22 cellular contexts compared by ENCODE assay signal in the genomic region with DNA sequence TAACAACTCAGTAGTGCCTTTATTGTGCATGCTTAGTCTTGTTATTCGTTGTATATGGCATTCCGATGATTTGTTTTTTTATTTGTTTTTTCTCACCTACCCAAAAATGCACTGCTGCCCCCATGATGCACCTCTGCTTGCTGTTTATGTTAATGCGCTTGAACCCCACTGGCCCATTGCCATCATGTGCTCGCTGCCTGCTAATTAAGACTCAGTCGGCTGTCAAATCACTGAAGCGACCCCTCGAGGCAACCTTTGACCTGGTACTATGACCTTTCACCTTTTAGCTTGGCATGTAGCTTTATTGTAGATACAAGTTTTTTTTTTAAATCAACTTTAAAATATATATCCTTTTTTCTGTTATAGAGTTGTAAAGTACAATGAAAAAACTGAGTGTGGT.
DNase-seq lines count a peak whose midpoint lies in the region; ATAC-seq, FAIRE-seq and TF ChIP-seq lines count a peak whose summit lies in the region.
"Had no signal": no experiment of that assay in that cellular context is flagged by ENCODE, and none has a peak within 500 bp of the region (broad histone marks: within the 10 kb centered on the region; RNA-seq: fewer than 3 reads in every experiment).

No MANE protein-coding gene starts in this region.

- H3K4me3 ChIP-seq in CD8-positive, alpha-beta memory T cell (ENCODE audit: low read length) = no peak overlapping the region
- H3K4me3 ChIP-seq in K562 = no peak overlapping the region
- H3K4me3 ChIP-seq in rectal smooth muscle tissue (ENCODE audit: low read length) = no peak overlapping the region
- H3K4me3 ChIP-seq: adrenal gland, BLaER1, cardiac muscle cell, esophagus muscularis mucosa, pancreas, suprapubic skin had no signal

- no peak for TF ChIP-seq EP300 in K562 (IDR thresholded peaks at IDR 0.05; ENCODE audit: low read length)

- no peak for TF ChIP-seq POLR2A in K562 (conservative IDR thresholded peaks at IDR 0.05)

- H3K27ac Mint-ChIP-seq in activated CD4-positive, alpha-beta T cell treated with anti-CD3 and anti-CD28 coated beads, Interleukin-2, amount 10 ng/mL, durations not matched to agents 24 days and 14 days = peak overlapping the region; percentile 63
- H3K27ac Mint-ChIP-seq in activated CD4-positive, alpha-beta T cell treated with anti-CD3 and anti-CD28 coated beads, Interleukin-2, amount 10 ng/mL, durations not matched to agents 7 days and 5 days = no peak overlapping the region
- H3K27ac Mint-ChIP-seq in CD8-positive, alpha-beta memory T cell = peak overlapping the region in 6 of 8 donors; percentile 17 to 78 (median 39)

- BruUV-seq in K562 (replicated peaks; lab: Mats Ljungman, UMichigan) = no TSS peak

- DNase-seq in activated CD4-positive, alpha-beta T cell treated with anti-CD3 and anti-CD28 coated beads, Interleukin-2, amount 10 ng/mL, durations not matched to agents 24 days and 14 days = no peak
- DNase-seq in activated CD4-positive, alpha-beta T cell treated with anti-CD3 and anti-CD28 coated beads, Interleukin-2, amount 10 ng/mL, durations not matched to agents 7 days and 5 days = no peak
- DNase-seq in CD8-positive, alpha-beta memory T cell = no peak
- peak in 1 of 4 experiments; percentile 19 for DNase-seq in K562 (ENCODE audit: extremely low read depth in 1 of 4, low spot score in 3 of 4)
- no peak for DNase-seq in stimulated activated CD4-positive, alpha-beta T cell treated with anti-CD3 and anti-CD28 coated beads, Interleukin-12 subunit alpha, Interleukin-12 subunit beta, amount 100 ng/mL, for 4 hours
- DNase-seq: activated CD4-positive, alpha-beta T cell treated with anti-CD3 and anti-CD28 coated beads for 4 hours; activated T-cell treated with anti-CD3 and anti-CD28 coated beads for 4 hours; adrenal gland; GF-D8; NCI-H146; NCI-H774; pancreas; PC-3 had no signal

- H4K20me1 ChIP-seq in K562 (replicated peaks; ENCODE audit: control insufficient read depth, insufficient read depth, low read length) = no peaks in the 10 kb centered on the region

- no peak for TF ChIP-seq RAD21 in K562 (CRISPR knock-in tag; conservative IDR thresholded peaks at IDR 0.05 in 1 of 2, IDR thresholded peaks at IDR 0.05 in 1 of 2)

- no peak overlapping the region for H3K4me2 ChIP-seq in K562 (ENCODE audit: insufficient read depth, low read length)
- H3K4me2 ChIP-seq: BLaER1 had no signal

- peaks cover 31% of the 10 kb centered on the region for H3K36me3 ChIP-seq in CD8-positive, alpha-beta memory T cell (ENCODE audit: insufficient read depth, low read length)
- H3K36me3 ChIP-seq in K562 (ENCODE audit: control insufficient read depth, insufficient read depth, low read length) = peaks cover 89% of the 10 kb centered on the region
- peaks cover 4% of the 10 kb centered on the region for H3K36me3 ChIP-seq in rectal smooth muscle tissue (ENCODE audit: control insufficient read depth, insufficient read depth, low read length)

- no peaks in the 10 kb centered on the region for H3K9me3 ChIP-seq in CD8-positive, alpha-beta memory T cell (ENCODE audit: low read length)
- H3K9me3 ChIP-seq in K562 (replicated peaks; ENCODE audit: control insufficient read depth, insufficient read depth, low read depth, low read length) = no peaks in the 10 kb centered on the region
- H3K9me3 ChIP-seq: adrenal gland, BLaER1, esophagus muscularis mucosa, pancreas, suprapubic skin had no signal

- peaks cover 35% of the 10 kb centered on the region for H3K4me1 Mint-ChIP-seq in activated CD4-positive, alpha-beta T cell treated with anti-CD3 and anti-CD28 coated beads, Interleukin-2, amount 10 ng/mL, durations not matched to agents 24 days and 14 days
- H3K4me1 Mint-ChIP-seq in activated CD4-positive, alpha-beta T cell treated with anti-CD3 and anti-CD28 coated beads, Interleukin-2, amount 10 ng/mL, durations not matched to agents 7 days and 5 days = peaks cover 43% of the 10 kb centered on the region
- peaks cover 68 to 91% (median 90%) of the 10 kb centered on the region in 3 donors for H3K4me1 Mint-ChIP-seq in CD8-positive, alpha-beta memory T cell

- H3K36me3 Mint-ChIP-seq in activated CD4-positive, alpha-beta T cell treated with anti-CD3 and anti-CD28 coated beads, Interleukin-2, amount 10 ng/mL, durations not matched to agents 24 days and 14 days (ENCODE audit: low read depth) = peaks cover 34% of the 10 kb centered on the region
- H3K36me3 Mint-ChIP-seq in activated CD4-positive, alpha-beta T cell treated with anti-CD3 and anti-CD28 coated beads, Interleukin-2, amount 10 ng/mL, durations not matched to agents 7 days and 5 days (ENCODE audit: low read depth) = peaks cover 55% of the 10 kb centered on the region
- peaks cover 0 to 72% (median 14%) of the 10 kb centered on the region in 3 donors for H3K36me3 Mint-ChIP-seq in CD8-positive, alpha-beta memory T cell

- WGBS in K562 (ENCODE audit: insufficient coverage, low coverage, missing lambda C conversion rate) = 82% methylated on average over 7 of the region's 7 CpGs

- H3K27me3 ChIP-seq in CD8-positive, alpha-beta memory T cell (ENCODE audit: insufficient read depth, low read length, poor library complexity, severe bottlenecking) = no peaks in the 10 kb centered on the region
- H3K27me3 ChIP-seq in K562 (ENCODE audit: control insufficient read depth in 2 of 2, insufficient read depth in 2 of 2, low read length in 2 of 2) (no peaks in the 10 kb centered on the region), rectal smooth muscle tissue (ENCODE audit: control insufficient read depth, insufficient read depth, low read length) (no peaks in the 10 kb centered on the region)
- H3K27me3 ChIP-seq: adrenal gland, BLaER1, cardiac muscle cell, esophagus muscularis mucosa, pancreas, suprapubic skin had no signal

- ATAC-seq in K562 = no peak
- ATAC-seq in HG02642 (IDR thresholded peaks at IDR 0.05; ENCODE audit: poor library complexity, unreplicated experiment) = no peak
- no peak for ATAC-seq in GM18502 (IDR thresholded peaks at IDR 0.05; ENCODE audit: poor library complexity, unreplicated experiment)
- ATAC-seq: pancreas, PC-3 had no signal

- H3K27me3 Mint-ChIP-seq in activated CD4-positive, alpha-beta T cell treated with anti-CD3 and anti-CD28 coated beads, Interleukin-2, amount 10 ng/mL, durations not matched to agents 24 days and 14 days = no peaks in the 10 kb centered on the region
- no peaks in the 10 kb centered on the region for H3K27me3 Mint-ChIP-seq in activated CD4-positive, alpha-beta T cell treated with anti-CD3 and anti-CD28 coated beads, Interleukin-2, amount 10 ng/mL, durations not matched to agents 7 days and 5 days
- H3K27me3 Mint-ChIP-seq in CD8-positive, alpha-beta memory T cell = peaks cover 0 to 1% of the 10 kb centered on the region in 2 donors

- FAIRE-seq in K562 (lab: Jason Lieb, UNC) = no peak
- FAIRE-seq: A204.1, GM12891, pancreas had no signal

- no peak overlapping the region for H2AFZ ChIP-seq in K562 (ENCODE audit: low read depth, low read length)

- H3K79me2 ChIP-seq in K562 (ENCODE audit: control insufficient read depth, insufficient read depth, low read length) = peaks cover 83% of the 10 kb centered on the region

- POLR2A ChIA-PET in activated CD4-positive, alpha-beta T cell treated with anti-CD3 and anti-CD28 coated beads, Interleukin-2, amount 10 ng/mL, durations not matched to agents 7 days and 5 days (lab: Charles Lee) = no interaction called here
- POLR2A ChIA-PET in CD8-positive, alpha-beta memory T cell (lab: Charles Lee) = interaction anchor here (0.5 to 0.7 kb wide), 2 partner anchors 23 to 26 kb away, joined by 3 read pairs; no protein-coding TSS in a partner anchor
- POLR2A ChIA-PET in K562 (lab: Yijun Ruan, JAX) = interaction anchor here (0.6 to 0.7 kb wide), 2 partner anchors 131 to 911 kb away, joined by 3 read pairs; no protein-coding TSS in a partner anchor

- H3K4me1 ChIP-seq in CD8-positive, alpha-beta memory T cell (ENCODE audit: insufficient read depth, low read length) = peaks cover 63% of the 10 kb centered on the region
- H3K4me1 ChIP-seq in K562 (replicated peaks in 1 of 2; ENCODE audit: control insufficient read depth in 2 of 2, insufficient read depth in 2 of 2, low read length in 2 of 2) (no peaks in the 10 kb centered on the region), rectal smooth muscle tissue (ENCODE audit: control insufficient read depth, insufficient read depth, low read length) (peaks cover 25% of the 10 kb centered on the region)

- TF ChIP-seq CTCF in K562 (IDR thresholded peaks at IDR 0.05 in 2 of 3, conservative IDR thresholded peaks at IDR 0.05 in 1 of 3; ENCODE audit: insufficient read depth in 2 of 3, low read depth in 1 of 3, low read length in 3 of 3) = no peak

- no peak overlapping the region for H3K27ac ChIP-seq in CD8-positive, alpha-beta memory T cell (ENCODE audit: low read depth, low read length)
- H3K27ac ChIP-seq in K562 (ENCODE audit: extremely low read depth, low read depth, low read length) = no peak overlapping the region
- peak overlapping the region; percentile 21 for H3K27ac ChIP-seq in rectal smooth muscle tissue (ENCODE audit: low read depth, low read length)
- H3K27ac ChIP-seq: adrenal gland, BLaER1, cardiac muscle cell, pancreas, suprapubic skin had no signal

- no peak overlapping the region for H3K4me3 Mint-ChIP-seq in activated CD4-positive, alpha-beta T cell treated with anti-CD3 and anti-CD28 coated beads, Interleukin-2, amount 10 ng/mL, durations not matched to agents 24 days and 14 days
- H3K4me3 Mint-ChIP-seq in activated CD4-positive, alpha-beta T cell treated with anti-CD3 and anti-CD28 coated beads, Interleukin-2, amount 10 ng/mL, durations not matched to agents 7 days and 5 days = no peak overlapping the region
- H3K4me3 Mint-ChIP-seq in CD8-positive, alpha-beta memory T cell = no peak overlapping the region

- no peaks in the 10 kb centered on the region for H3K9me1 ChIP-seq in K562 (ENCODE audit: control insufficient read depth, insufficient read depth, low read length)

- in situ Hi-C loops in K562 (cut with MboI) = loop anchor here (10.0 kb wide), 1 partner anchor 272 kb away; no protein-coding TSS in a partner anchor

- intact Hi-C loops in activated CD4-positive, alpha-beta T cell treated with anti-CD3 and anti-CD28 coated beads, Interleukin-2, amount 10 ng/mL, durations not matched to agents 24 days and 14 days (cut with micrococcal nuclease) = no loop called here
- intact Hi-C loops in K562 (cut with micrococcal nuclease) = loop anchor here (10.0 kb wide), 1 partner anchor 132 kb away; no protein-coding TSS in a partner anchor

- CTCF ChIA-PET in activated CD4-positive, alpha-beta T cell treated with anti-CD3 and anti-CD28 coated beads, Interleukin-2, amount 10 ng/mL, durations not matched to agents 7 days and 5 days (lab: Charles Lee) = no interaction called here
- CTCF ChIA-PET in CD8-positive, alpha-beta memory T cell (lab: Charles Lee) = interaction anchor here (1.0 to 1.4 kb wide), 2 partner anchors 155 to 263 kb away, joined by 3 to 5 read pairs; no protein-coding TSS in a partner anchor
- CTCF ChIA-PET in K562 (lab: Yijun Ruan, JAX; ENCODE audit: low intra/inter-chr PET ratio) = no interaction called here

- H3K9me3 Mint-ChIP-seq in activated CD4-positive, alpha-beta T cell treated with anti-CD3 and anti-CD28 coated beads, Interleukin-2, amount 10 ng/mL, durations not matched to agents 24 days and 14 days = no peaks in the 10 kb centered on the region
- H3K9me3 Mint-ChIP-seq in activated CD4-positive, alpha-beta T cell treated with anti-CD3 and anti-CD28 coated beads, Interleukin-2, amount 10 ng/mL, durations not matched to agents 7 days and 5 days = no peaks in the 10 kb centered on the region
- H3K9me3 Mint-ChIP-seq in CD8-positive, alpha-beta memory T cell = no peaks in the 10 kb centered on the region

- no peak overlapping the region for H3K9ac ChIP-seq in K562 (ENCODE audit: insufficient read depth in 1 of 2, low read depth in 2 of 2, low read length in 2 of 2)
- H3K9ac ChIP-seq in rectal smooth muscle tissue (ENCODE audit: low read length) = no peak overlapping the region
- H3K9ac ChIP-seq: BLaER1 had no signal
